15 cellular contexts compared by ENCODE assay signal in genomic region chr3:187042874-187043458, GRCh38.
DNase-seq lines count a peak whose midpoint lies in the region; ATAC-seq, FAIRE-seq and TF ChIP-seq lines count a peak whose summit lies in the region.
"Had no signal": no experiment of that assay in that cellular context is flagged by ENCODE, and none has a peak within 500 bp of the region (broad histone marks: within the 10 kb centered on the region; RNA-seq: fewer than 3 reads in every experiment).

No MANE protein-coding gene starts in this region.

- CTCF ChIA-PET in CD8-positive, alpha-beta T cell (lab: Charles Lee) = interaction anchor here (1.6 kb wide), 1 partner anchor 193 kb away, joined by 4 read pairs; no protein-coding TSS in a partner anchor

- H3K27me3 ChIP-seq in CD8-positive, alpha-beta T cell (ENCODE audit: insufficient read depth, low read length) = no peaks in the 10 kb centered on the region
- no peaks in the 10 kb centered on the region for H3K27me3 ChIP-seq in testis

- H3K27ac ChIP-seq in CD8-positive, alpha-beta T cell (ENCODE audit: low read depth, low read length) = no peak overlapping the region
- no peak overlapping the region for H3K27ac ChIP-seq in testis

- H3K4me1 Mint-ChIP-seq in CD8-positive, alpha-beta T cell (ENCODE audit: low read depth) = peaks cover 88% of the 10 kb centered on the region
- H3K4me1 Mint-ChIP-seq in activated T-helper 17 cell treated with anti-CD3 and anti-CD28 coated beads, Interleukin-2, amount 50 U/mL, for 72 hours = peaks cover 66% of the 10 kb centered on the region
- H3K4me1 Mint-ChIP-seq in naive B cell = peaks cover 72 to 95% (median 77%) of the 10 kb centered on the region in 3 donors

- 90 to 95% methylated on average over 5 to 8 of the region's 8 CpGs for WGBS in testis, 2 donors

- H3K27ac Mint-ChIP-seq in CD8-positive, alpha-beta T cell = peak overlapping the region; percentile 95
- peak overlapping the region; percentile 96 for H3K27ac Mint-ChIP-seq in activated T-helper 17 cell treated with anti-CD3 and anti-CD28 coated beads, Interleukin-2, amount 50 U/mL, for 72 hours
- peak overlapping the region; percentile 91 to 97 (median 95) for H3K27ac Mint-ChIP-seq in naive B cell

- FAIRE-seq in GM12892 (lab: Jason Lieb, UNC) = peak; percentile 14
- FAIRE-seq: H54, RCC 7860 had no signal

- H3K36me3 Mint-ChIP-seq in CD8-positive, alpha-beta T cell = peaks cover 88% of the 10 kb centered on the region
- H3K36me3 Mint-ChIP-seq in activated T-helper 17 cell treated with anti-CD3 and anti-CD28 coated beads, Interleukin-2, amount 50 U/mL, for 72 hours (ENCODE audit: low read depth) = peaks cover 98% of the 10 kb centered on the region
- H3K36me3 Mint-ChIP-seq in naive B cell = peaks cover 63 to 67% of the 10 kb centered on the region in 2 donors

- no peak for TF ChIP-seq CTCF in CD8-positive, alpha-beta T cell (IDR thresholded peaks at IDR 0.05)
- TF ChIP-seq CTCF in testis (IDR thresholded peaks at IDR 0.05) = no peak

- no peak for DNase-seq in CD8-positive, alpha-beta T cell
- no peak for DNase-seq in GM12892 (ENCODE audit: insufficient read length)
- no peak for DNase-seq in naive B cell
- no peak for DNase-seq in testis
- no peak for DNase-seq in pons (ENCODE audit: low spot score)
- DNase-seq in NCI-H82 (lab: John Stamatoyannopoulos, UW) = no peak
- no peak for DNase-seq in islet precursor cell
- DNase-seq: aorta, KBM-7, NCI-H146, NCI-H524 treated with DMSO at 0.1 percent for 48 hours had no signal

- H3K27me3 Mint-ChIP-seq in CD8-positive, alpha-beta T cell (ENCODE audit: low read depth) = no peaks in the 10 kb centered on the region
- no peaks in the 10 kb centered on the region for H3K27me3 Mint-ChIP-seq in activated T-helper 17 cell treated with anti-CD3 and anti-CD28 coated beads, Interleukin-2, amount 50 U/mL, for 72 hours
- H3K27me3 Mint-ChIP-seq in naive B cell = no peaks in the 10 kb centered on the region

- intact Hi-C loops in CD8-positive, alpha-beta T cell (cut with DNase I, micrococcal nuclease) = loop anchor here (5.0 kb wide), 2 partner anchors 94 to 261 kb away; partner anchors contain the start of genes EIF4A2 (in 1 of the 2) and RPL39L (in 1 of the 2)
- intact Hi-C loops in testis (cut with DNase I; ENCODE audit: low total_unique reads) = no loop called here

- H3K9me3 ChIP-seq in CD8-positive, alpha-beta T cell (ENCODE audit: low read length) = no peaks in the 10 kb centered on the region
- H3K9me3 ChIP-seq in testis = no peaks in the 10 kb centered on the region

- no peak for ATAC-seq in CD8-positive, alpha-beta T cell
- no peak for ATAC-seq in activated T-helper 17 cell treated with anti-CD3 and anti-CD28 coated beads, Interleukin-2, amount 50 U/mL, for 72 hours (replicated peaks)
- ATAC-seq in naive B cell (ENCODE audit: low read depth in 2 of 2) = no peak

- no peaks in the 10 kb centered on the region for H3K9me3 Mint-ChIP-seq in CD8-positive, alpha-beta T cell
- H3K9me3 Mint-ChIP-seq in activated T-helper 17 cell treated with anti-CD3 and anti-CD28 coated beads, Interleukin-2, amount 50 U/mL, for 72 hours = no peaks in the 10 kb centered on the region
- H3K9me3 Mint-ChIP-seq in naive B cell = no peaks in the 10 kb centered on the region

- POLR2A ChIA-PET in CD8-positive, alpha-beta T cell (lab: Charles Lee) = interaction anchor here (1.0 to 1.4 kb wide), 3 partner anchors 15 to 259 kb away, joined by 3 to 6 read pairs (median 3); partner anchors contain the start of gene EIF4A2

- peak overlapping the region; percentile 54 for H3K4me3 Mint-ChIP-seq in CD8-positive, alpha-beta T cell
- peak overlapping the region; percentile 82 for H3K4me3 Mint-ChIP-seq in activated T-helper 17 cell treated with anti-CD3 and anti-CD28 coated beads, Interleukin-2, amount 50 U/mL, for 72 hours
- H3K4me3 Mint-ChIP-seq in naive B cell = peak overlapping the region in 7 of 8 donors; percentile 65 to 88 (median 72)

- H3K36me3 ChIP-seq in CD8-positive, alpha-beta T cell (ENCODE audit: insufficient read depth, low read length) = peaks cover 26% of the 10 kb centered on the region
- no peaks in the 10 kb centered on the region for H3K36me3 ChIP-seq in testis (ENCODE audit: low read depth, missing control alignments)

- peaks cover 89% of the 10 kb centered on the region for H3K4me1 ChIP-seq in CD8-positive, alpha-beta T cell (ENCODE audit: insufficient read depth, low read length)
- no peaks in the 10 kb centered on the region for H3K4me1 ChIP-seq in testis

- no peak overlapping the region for H3K4me3 ChIP-seq in CD8-positive, alpha-beta T cell (ENCODE audit: low read depth, low read length)
- no peak overlapping the region for H3K4me3 ChIP-seq in testis
- H3K4me3 ChIP-seq: lung had no signal

- no peak for TF ChIP-seq POLR2A in GM12892 (IDR thresholded peaks at IDR 0.05; ENCODE audit: low read depth, low read length)
- TF ChIP-seq POLR2A in testis (IDR thresholded peaks at IDR 0.05) = no peak
